In the genomic region with DNA sequence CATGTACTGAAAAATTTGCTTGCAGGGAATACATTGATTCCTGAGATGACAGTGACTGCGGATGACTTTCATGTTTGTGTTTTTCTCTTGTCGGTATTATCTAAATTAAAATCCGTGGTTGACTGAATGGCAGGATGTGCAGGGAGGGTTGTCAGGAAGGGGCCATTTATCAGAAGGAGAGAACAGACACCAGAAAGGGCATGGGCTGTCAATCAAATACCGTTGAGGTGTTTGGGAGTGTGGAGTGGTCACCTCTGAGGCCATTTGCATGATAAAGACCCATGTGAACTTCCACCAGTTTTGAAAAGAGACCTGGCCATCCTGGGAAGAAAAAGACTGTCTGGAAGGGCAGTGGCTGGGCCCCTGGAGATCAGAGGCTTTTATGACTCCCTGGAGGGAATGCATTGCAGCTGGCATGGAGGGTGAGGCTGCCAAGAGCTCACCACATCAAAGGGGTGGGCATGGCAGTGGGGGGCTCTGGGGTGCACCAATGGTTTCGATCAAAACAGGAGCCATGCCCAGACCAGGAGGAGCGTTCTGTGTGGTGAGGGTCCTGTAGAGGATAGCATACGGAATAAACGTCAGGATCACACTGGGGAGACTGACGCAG, we compare ENCODE assay signal across 17 cellular contexts.
"Had no signal": no experiment of that assay in that cellular context is flagged by ENCODE, and none has a peak within 500 bp of the region (broad histone marks: within the 10 kb centered on the region; RNA-seq: fewer than 3 reads in every experiment).

No MANE protein-coding gene starts in this region.

- H3K27ac ChIP-seq: body of pancreas, left lung, skin epidermis, suprapubic skin, transverse colon, vagina, VCaP had no signal

- H3K36me3 Mint-ChIP-seq: activated naive CD8-positive, alpha-beta T cell treated with anti-CD3 and anti-CD28 coated beads, Interleukin-2, amount 10 ng/mL, durations not matched to agents 7 days and 5 days; naive B cell had no signal

- H3K9me3 ChIP-seq: body of pancreas, left lung, suprapubic skin, transverse colon, vagina had no signal

- H3K27ac Mint-ChIP-seq: activated naive CD8-positive, alpha-beta T cell treated with anti-CD3 and anti-CD28 coated beads, Interleukin-2, amount 10 ng/mL, durations not matched to agents 7 days and 5 days; progenitor cell of endocrine pancreas; stimulated activated naive CD8-positive, alpha-beta T cell treated with anti-CD3 and anti-CD28 coated beads, Interleukin-15, amount 100 ng/mL, for 72 hours had no signal

- H3K27me3 Mint-ChIP-seq: activated naive CD8-positive, alpha-beta T cell treated with anti-CD3 and anti-CD28 coated beads, Interleukin-2, amount 10 ng/mL, durations not matched to agents 7 days and 5 days; stimulated activated naive CD8-positive, alpha-beta T cell treated with anti-CD3 and anti-CD28 coated beads, Interleukin-15, amount 100 ng/mL, for 72 hours had no signal

- H3K27me3 ChIP-seq: body of pancreas, dorsolateral prefrontal cortex, left lung, suprapubic skin, transverse colon, vagina had no signal

- ATAC-seq: body of pancreas, left lung had no signal

- H3K9me3 Mint-ChIP-seq: activated naive CD8-positive, alpha-beta T cell treated with anti-CD3 and anti-CD28 coated beads, Interleukin-2, amount 10 ng/mL, durations not matched to agents 7 days and 5 days; naive B cell; neural crest cell; stimulated activated naive CD8-positive, alpha-beta T cell treated with anti-CD3 and anti-CD28 coated beads, Interleukin-15, amount 100 ng/mL, for 72 hours had no signal

- H3K4me3 ChIP-seq: body of pancreas, dorsolateral prefrontal cortex, left lung, skin epidermis, suprapubic skin, transverse colon, vagina had no signal

- H3K36me3 ChIP-seq: left lung, suprapubic skin, transverse colon, vagina had no signal

- H3K4me3 Mint-ChIP-seq: activated naive CD8-positive, alpha-beta T cell treated with anti-CD3 and anti-CD28 coated beads, Interleukin-2, amount 10 ng/mL, durations not matched to agents 7 days and 5 days; neural crest cell; stimulated activated naive CD8-positive, alpha-beta T cell treated with anti-CD3 and anti-CD28 coated beads, Interleukin-15, amount 100 ng/mL, for 72 hours had no signal

- DNase-seq: activated CD4-positive, alpha-beta T cell treated with anti-CD3 and anti-CD28 coated beads for 1 hour; activated CD4-positive, alpha-beta T cell treated with anti-CD3 and anti-CD28 coated beads, Interleukin-2, amount 50 U/mL, for 48 hours; activated naive CD8-positive, alpha-beta T cell treated with anti-CD3 and anti-CD28 coated beads, Interleukin-2, amount 10 ng/mL, durations not matched to agents 7 days and 5 days; amygdala; body of pancreas; dorsolateral prefrontal cortex; left lung; mammary epithelial cell; naive B cell; stimulated activated naive CD8-positive, alpha-beta T cell treated with anti-CD3 and anti-CD28 coated beads, Interleukin-15, amount 100 ng/mL, for 72 hours; transverse colon had no signal
